20 cellular contexts compared by ENCODE assay signal in genomic region chr10:104777086-104777799, GRCh38.
DNase-seq lines count a peak whose midpoint lies in the region; ATAC-seq and TF ChIP-seq lines count a peak whose summit lies in the region.
"Had no signal": no experiment of that assay in that cellular context is flagged by ENCODE, and none has a peak within 500 bp of the region (broad histone marks: within the 10 kb centered on the region; RNA-seq: fewer than 3 reads in every experiment).

No MANE protein-coding gene starts in this region.

- no peak overlapping the region for H3K27ac ChIP-seq in DND-41 (ENCODE audit: low read length)
- H3K27ac ChIP-seq: breast epithelium, left lung, right lobe of liver had no signal

- no peak for ATAC-seq in DND-41 (ENCODE audit: insufficient read depth, low read depth)
- ATAC-seq in T-cell (replicated peaks in 1 of 4), result no peak
- ATAC-seq: CD8-positive, alpha-beta T cell; left lung; right lobe of liver had no signal

- no peak overlapping the region for H3K27ac Mint-ChIP-seq in T-cell
- H3K27ac Mint-ChIP-seq: CD8-positive, alpha-beta T cell; stimulated activated naive CD8-positive, alpha-beta T cell treated with anti-CD3 and anti-CD28 coated beads, Interleukin-15, Interleukin-2, amounts not matched to agents 100 ng/mL and 50 ng/mL, for 24 hours had no signal

- H4K20me1 ChIP-seq in DND-41 (ENCODE audit: insufficient read depth, low read length), result no peaks in the 10 kb centered on the region

- no peak overlapping the region for H2AFZ ChIP-seq in DND-41 (ENCODE audit: low read depth, low read length)

- no peak for DNase-seq in DND-41
- peak; percentile 30 for DNase-seq in SK-MEL-5 (ENCODE audit: low read depth, low spot score)
- DNase-seq in midbrain (lab: John Stamatoyannopoulos, UW), result peak; percentile 33
- no peak for DNase-seq in NCI-H1930 (lab: John Stamatoyannopoulos, UW)
- no peak for DNase-seq in DMS153 (lab: John Stamatoyannopoulos, UW)
- DNase-seq in T-cell, result no peak
- DNase-seq: activated CD4-positive, alpha-beta T cell treated with anti-CD3 and anti-CD28 coated beads for 4 hours; CD8-positive, alpha-beta T cell; cortex of kidney; foreskin fibroblast; left lung; NCI-H187; NCI-H345; occipital lobe; right lobe of liver; stimulated activated CD4-positive, alpha-beta T cell treated with anti-CD3 and anti-CD28 coated beads, Interleukin-1b, Interleukin-23, amount 100 ng/mL, for 48 hours; T-helper 9 cell had no signal

- H3K36me3 Mint-ChIP-seq in T-cell, result no peaks in the 10 kb centered on the region
- H3K36me3 Mint-ChIP-seq: CD8-positive, alpha-beta T cell had no signal

- H3K9me3 Mint-ChIP-seq in T-cell, result no peaks in the 10 kb centered on the region
- H3K9me3 Mint-ChIP-seq: CD8-positive, alpha-beta T cell; stimulated activated naive CD8-positive, alpha-beta T cell treated with anti-CD3 and anti-CD28 coated beads, Interleukin-15, Interleukin-2, amounts not matched to agents 100 ng/mL and 50 ng/mL, for 24 hours had no signal

- H3K36me3 ChIP-seq in DND-41 (ENCODE audit: insufficient read depth, low read length), result no peaks in the 10 kb centered on the region
- H3K36me3 ChIP-seq: breast epithelium, left lung, right lobe of liver had no signal

- no peak overlapping the region for H3K4me3 ChIP-seq in DND-41 (ENCODE audit: low read depth in 1 of 2, low read length in 2 of 2)
- no peak overlapping the region for H3K4me3 ChIP-seq in GM12875 (ENCODE audit: low read depth, low read length)
- H3K4me3 ChIP-seq: breast epithelium, left lung, right lobe of liver had no signal

- no peak overlapping the region for H3K4me3 Mint-ChIP-seq in T-cell
- H3K4me3 Mint-ChIP-seq: CD8-positive, alpha-beta T cell; stimulated activated naive CD8-positive, alpha-beta T cell treated with anti-CD3 and anti-CD28 coated beads, Interleukin-15, Interleukin-2, amounts not matched to agents 100 ng/mL and 50 ng/mL, for 24 hours had no signal

- no peak overlapping the region for H3K9ac ChIP-seq in DND-41 (ENCODE audit: low read depth, low read length)

- H3K9me3 ChIP-seq in DND-41 (ENCODE audit: insufficient read depth, low read length, severe bottlenecking), result no peaks in the 10 kb centered on the region
- H3K9me3 ChIP-seq: breast epithelium, left lung, right lobe of liver had no signal

- H3K4me2 ChIP-seq in DND-41 (ENCODE audit: insufficient read depth, low read length), result no peak overlapping the region

- no peaks in the 10 kb centered on the region for H3K4me1 ChIP-seq in DND-41 (ENCODE audit: insufficient read depth, low read length)
- H3K4me1 ChIP-seq: breast epithelium, left lung, right lobe of liver had no signal

- TF ChIP-seq CTCF in DND-41 (IDR thresholded peaks at IDR 0.05; ENCODE audit: borderline replicate concordance, extremely low read depth, low read length, poor library complexity, severe bottlenecking) (peak; percentile 16), GM12875 (IDR thresholded peaks at IDR 0.05; ENCODE audit: borderline replicate concordance, insufficient read depth, low read depth, low read length) (peak; percentile 29; the same call in 1 of the 2 replicates)

- H3K4me1 Mint-ChIP-seq in T-cell, result no peaks in the 10 kb centered on the region

- CTCF ChIA-PET in T-cell (lab: Charles Lee), result no interaction called here

- no peaks in the 10 kb centered on the region for H3K79me2 ChIP-seq in DND-41 (ENCODE audit: insufficient read depth, low read length)

- peaks cover 6 to 26% of the 10 kb centered on the region in 2 donors for H3K27me3 Mint-ChIP-seq in T-cell

- in situ Hi-C loops in SK-MEL-5 (cut with HindIII; ENCODE audit: low pct_unique_long_range_greater_than_20kb, low sequenced_read_pairs), result no loop called here

- POLR2A ChIA-PET in T-cell (lab: Charles Lee), result no interaction called here

- peaks cover 3% of the 10 kb centered on the region for H3K27me3 ChIP-seq in DND-41 (ENCODE audit: insufficient read depth, low read length, poor library complexity)
- H3K27me3 ChIP-seq: right lobe of liver had no signal

Comparison
In these comparisons a context has a peak if more than half of its experiments do, and no peak if none do; other contexts are left out.
1. DNase-seq: peak in SK-MEL-5 (single experiment) and midbrain (single experiment); none in DND-41 (single experiment), NCI-H1930 (0 of 2), DMS153 (single experiment) and T-cell (0 of 34).